In genomic region chr6:30493643-30494250, GRCh38 we compare ENCODE assay signal across 8 cellular contexts. TPM values are rescaled to one million over a fixed set of nuclear protein-coding genes. Genes with fewer than 3 reads are reported as not detected.
A peak's percentile ranks its signal among the peaks of the same experiment; 100 is the strongest.
DNase-seq lines count a peak whose midpoint lies in the region; ATAC-seq, FAIRE-seq and TF ChIP-seq lines count a peak whose summit lies in the region.

No MANE protein-coding gene starts in this region.

- peaks cover 25% of the 10 kb centered on the region for H3K36me3 ChIP-seq in GM06990 (ENCODE audit: control insufficient read depth, insufficient read depth, low read length)
- H3K36me3 ChIP-seq in OCI-LY3 (replicated peaks; ENCODE audit: low read depth, low read length) = peaks cover 32% of the 10 kb centered on the region
- H3K36me3 ChIP-seq in K562 (ENCODE audit: control insufficient read depth, insufficient read depth, low read length) = peaks cover 19% of the 10 kb centered on the region

- in situ Hi-C loops in K562 (cut with MboI) = loop anchor here (5.0 kb wide), 2 partner anchors 44 to 104 kb away; no protein-coding TSS in a partner anchor

- H3K9me3 Mint-ChIP-seq in nephron progenitor cell = peaks cover 6% of the 10 kb centered on the region

- H3K79me2 ChIP-seq in OCI-LY3 (ENCODE audit: low read length) (peaks cover 16% of the 10 kb centered on the region), K562 (ENCODE audit: control insufficient read depth, insufficient read depth, low read length) (peaks cover 7% of the 10 kb centered on the region; the same call in 2 of the 3 replicates)

- H3K9me3 ChIP-seq in OCI-LY3 (ENCODE audit: insufficient read depth, low read length) (no peaks in the 10 kb centered on the region), K562 (replicated peaks; ENCODE audit: control insufficient read depth, insufficient read depth, low read depth, low read length) (no peaks in the 10 kb centered on the region)

- TF ChIP-seq POLR2A in K562 (conservative IDR thresholded peaks at IDR 0.05) = no peak

- TF ChIP-seq CTCF in GM06990 (IDR thresholded peaks at IDR 0.05; ENCODE audit: insufficient read depth, low read length, poor library complexity, severe bottlenecking) (peak; percentile 64), OCI-LY3 (IDR thresholded peaks at IDR 0.05; ENCODE audit: low read depth, low read length) (peak; percentile 41), K562 (IDR thresholded peaks at IDR 0.05 in 2 of 3, conservative IDR thresholded peaks at IDR 0.05 in 1 of 3; ENCODE audit: insufficient read depth in 2 of 3, low read depth in 1 of 3, low read length in 3 of 3) (peak; percentile 46 to 68 (median 61)), nephron progenitor cell (IDR thresholded peaks at IDR 0.05) (no peak)

- no peak for TF ChIP-seq RAD21 in K562 (CRISPR knock-in tag; conservative IDR thresholded peaks at IDR 0.05 in 1 of 2, IDR thresholded peaks at IDR 0.05 in 1 of 2)

- H3K9ac ChIP-seq in OCI-LY3 (ENCODE audit: low read length) = no peak overlapping the region
- H3K9ac ChIP-seq in K562 (ENCODE audit: insufficient read depth in 1 of 2, low read depth in 2 of 2, low read length in 2 of 2) = no peak overlapping the region

- no peak for FAIRE-seq in K562 (lab: Jason Lieb, UNC)

- POLR2A ChIA-PET in K562 (lab: Yijun Ruan, JAX) = interaction anchor here (0.6 to 1.4 kb wide), 12 partner anchors 11 to 412 kb away, joined by 3 to 8 read pairs (median 3); partner anchors contain the start of gene ABCF1

- H3K4me3 Mint-ChIP-seq in nephron progenitor cell = no peak overlapping the region

- H3K4me3 ChIP-seq in GM06990 (replicated peaks; ENCODE audit: low read depth, low read length) (no peak overlapping the region), OCI-LY3 (ENCODE audit: low read length) (no peak overlapping the region), K562 (no peak overlapping the region)

- TF ChIP-seq EP300 in K562 (IDR thresholded peaks at IDR 0.05; ENCODE audit: low read length) = no peak

- BruUV-seq in K562 (replicated peaks; lab: Mats Ljungman, UMichigan) = no TSS peak

- no peak overlapping the region for H2AFZ ChIP-seq in OCI-LY3 (ENCODE audit: low read depth, low read length)
- H2AFZ ChIP-seq in K562 (ENCODE audit: low read depth, low read length) = no peak overlapping the region; the same call in 1 of the 2 replicates

- H3K4me2 ChIP-seq in OCI-LY3 (ENCODE audit: low read length) = no peak overlapping the region
- H3K4me2 ChIP-seq in K562 (ENCODE audit: insufficient read depth, low read length) = no peak overlapping the region

- intact Hi-C loops in K562 (cut with micrococcal nuclease) = no loop called here

- H3K36me3 Mint-ChIP-seq in nephron progenitor cell (ENCODE audit: low read depth) = peaks cover 21% of the 10 kb centered on the region

- CTCF ChIA-PET in K562 (lab: Yijun Ruan, JAX; ENCODE audit: low intra/inter-chr PET ratio) = no interaction called here

- no peak overlapping the region for H3K27ac Mint-ChIP-seq in nephron progenitor cell

- peaks cover 12% of the 10 kb centered on the region for H3K4me1 Mint-ChIP-seq in nephron progenitor cell

- H3K9me1 ChIP-seq in K562 (ENCODE audit: control insufficient read depth, insufficient read depth, low read length) = no peaks in the 10 kb centered on the region

- H3K27me3 ChIP-seq in GM06990 (replicated peaks; ENCODE audit: control insufficient read depth, insufficient read depth, low read length) = no peaks in the 10 kb centered on the region
- no peaks in the 10 kb centered on the region for H3K27me3 ChIP-seq in OCI-LY3 (ENCODE audit: low read depth, low read length)
- no peaks in the 10 kb centered on the region for H3K27me3 ChIP-seq in K562 (ENCODE audit: control insufficient read depth in 2 of 2, insufficient read depth in 2 of 2, low read length in 2 of 2)

- no peak for ATAC-seq in K562

- peaks cover 13% of the 10 kb centered on the region for H3K27me3 Mint-ChIP-seq in nephron progenitor cell (ENCODE audit: low read depth, poor library complexity)

- H3K27ac ChIP-seq in OCI-LY3 (ENCODE audit: low read length) (no peak overlapping the region), K562 (ENCODE audit: extremely low read depth, low read depth, low read length) (no peak overlapping the region)

- DNase-seq in GM06990 (ENCODE audit: extremely low read depth, insufficient read length) (no peak), K562 (ENCODE audit: extremely low read depth in 1 of 4, low spot score in 3 of 4) (peak in 2 of 4 experiments; percentile 25 to 26), nephron progenitor cell (peak; percentile 28), dermis blood vessel endothelial cell (no peak), NCI-H510A treated with DMSO at 0.1 percent for 48 hours (lab: John Stamatoyannopoulos, UW) (no peak), NCI-H82 treated with DMSO at 0.1 percent for 48 hours (lab: John Stamatoyannopoulos, UW; ENCODE audit: unreplicated experiment) (no peak), HT-29 (ENCODE audit: low spot score) (no peak)

- 62% methylated on average over 8 of the region's 8 CpGs for WGBS in K562 (ENCODE audit: insufficient coverage, low coverage, missing lambda C conversion rate)

- peaks cover 17% of the 10 kb centered on the region for H4K20me1 ChIP-seq in OCI-LY3 (ENCODE audit: insufficient read depth, low read length)
- peaks cover 5% of the 10 kb centered on the region for H4K20me1 ChIP-seq in K562 (replicated peaks; ENCODE audit: control insufficient read depth, insufficient read depth, low read length)

- H3K4me1 ChIP-seq in OCI-LY3 (ENCODE audit: low read length) = peaks cover 18% of the 10 kb centered on the region
- H3K4me1 ChIP-seq in K562 (replicated peaks in 1 of 2; ENCODE audit: control insufficient read depth in 2 of 2, insufficient read depth in 2 of 2, low read length in 2 of 2) = peaks cover 34 to 37% of the 10 kb centered on the region in 2 experiments

TF ChIP-seq in K562, 482 proteins besides CTCF, POLR2A, EP300 and RAD21 (continues in another document):
- 0 out of 2 replicates have a peak, but pooled peaks have one; percentile 33 for TF ChIP-seq THAP12 (CRISPR knock-in tag; IDR thresholded peaks at IDR 0.05)
- TF ChIP-seq STAT6 (CRISPR knock-in tag; IDR thresholded peaks at IDR 0.05) = no peak
- no peak for TF ChIP-seq BMI1 (IDR thresholded peaks at IDR 0.05; ENCODE audit: low read length)
- peak; percentile 53; the same call in 1 of the 2 replicates for TF ChIP-seq POLR2G (IDR thresholded peaks at IDR 0.05; ENCODE audit: low read depth, low read length)
- TF ChIP-seq SOX6 (IDR thresholded peaks at IDR 0.05) = 0 out of 2 replicates have a peak, but pooled peaks have one; percentile 8

RNA-seq across cellular contexts. Expression of gene HLA-E, which starts 4.4 kb away (rescaled TPM):
- 20.8 and 41.1 TPM in 2 replicates for total RNA-seq in K562 (2011; cell fraction: chromatin; rRNA removed; ENCODE audit: low replicate concordance)
- total RNA-seq in K562 (2011; cell fraction: nucleolus; rRNA removed) = 40.4 and 50.9 TPM in 2 replicates
- 37.3 and 46.7 TPM in 2 replicates for total RNA-seq in K562 (2011; cell fraction: nucleoplasm; rRNA removed)
- total RNA-seq in K562 (2014; rRNA removed) (39.9 and 45.5 TPM in 2 replicates), K562 (2014; rRNA removed; fragmentation: Illumina TruSeq; extraction: Trizol) (14.8 and 15.0 TPM in 2 replicates), K562 (2015; rRNA removed; fragmentation: Illumina TruSeq; extraction: Trizol) (25.0 and 25.8 TPM in 2 replicates), K562 (2021) (31.0 and 38.0 TPM in 2 replicates), dermis blood vessel endothelial cell (717 and 1,065 TPM in 2 replicates)
- polyA plus RNA-seq in K562 (2011; rRNA removed) (27.2 and 28.8 TPM in 2 replicates), K562 (2014; fragmentation: Illumina TruSeq; extraction: Trizol) (26.8 and 37.5 TPM in 2 replicates), K562 (2014; fragmentation: Nextera tagmentation; extraction: Ambion mirVana) (1 to 10 TPM; 3.2 to 4.0 TPM), K562 (2014; rRNA removed) (38.4 and 38.9 TPM in 2 replicates)
- 27.0 and 45.7 TPM in 2 replicates for polyA plus RNA-seq in K562 (2011; cell fraction: cytosol; rRNA removed)
- polyA plus RNA-seq in K562 (2011; cell fraction: nucleus; rRNA removed) = 20.5 and 32.8 TPM in 2 replicates
- polyA plus RNA-seq in K562 (2012) = 27.8 and 82.4 TPM in 2 replicates
- 17.5 and 21.1 TPM in 2 replicates for polyA minus RNA-seq in K562 (2011; rRNA and poly(A)+ RNA removed)
- polyA minus RNA-seq in K562 (2011; cell fraction: cytosol; rRNA and poly(A)+ RNA removed) = 16.8 and 17.8 TPM in 2 replicates
- polyA minus RNA-seq in K562 (2011; cell fraction: nucleus; rRNA and poly(A)+ RNA removed) = 13.8 and 14.3 TPM in 2 replicates
- total RNA-seq in HT-29 (2014; rRNA removed; shearing (Covaris generic)) = 99.5 and 117 TPM in 2 replicates
